10 cellular contexts compared by ENCODE assay signal in the genomic region with DNA sequence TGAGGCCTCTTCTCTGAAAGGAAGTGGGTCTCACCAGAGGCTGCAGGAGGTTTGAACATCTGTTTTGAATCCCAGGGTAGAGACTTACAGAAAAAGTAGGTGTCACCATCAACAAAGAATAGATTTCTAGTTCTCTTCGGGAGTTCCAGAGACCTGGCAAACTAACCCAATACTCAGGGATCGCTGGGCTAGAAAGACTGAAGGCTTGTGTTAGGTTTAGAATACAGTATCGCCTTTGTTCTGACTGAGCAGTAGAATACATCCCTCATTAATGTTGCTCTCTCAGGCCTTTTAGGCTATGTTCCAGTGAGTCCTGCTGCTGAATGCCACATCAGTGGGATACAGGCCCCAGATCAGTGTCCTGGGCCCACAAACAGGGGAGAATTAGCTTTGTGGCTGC. TPM values are rescaled to one million over a fixed set of nuclear protein-coding genes. Genes with fewer than 3 reads are reported as not detected.
DNase-seq lines count a peak whose midpoint lies in the region; ATAC-seq and TF ChIP-seq lines count a peak whose summit lies in the region.
"Had no signal": no experiment of that assay in that cellular context is flagged by ENCODE, and none has a peak within 500 bp of the region (broad histone marks: within the 10 kb centered on the region; RNA-seq: fewer than 3 reads in every experiment).

No MANE protein-coding gene starts in this region.

- H3K9me3 Mint-ChIP-seq in neural crest cell, result no peaks in the 10 kb centered on the region
- H3K9me3 Mint-ChIP-seq: activated T-helper 17 cell treated with anti-CD3 and anti-CD28 coated beads, Interleukin-2, amount 50 U/mL, for 72 hours had no signal

- H3K27me3 ChIP-seq in left ventricle myocardium inferior (ENCODE audit: low read depth), result no peaks in the 10 kb centered on the region
- H3K27me3 ChIP-seq in esophagus squamous epithelium, result no peaks in the 10 kb centered on the region

- intact Hi-C loops in left ventricle myocardium inferior (cut with micrococcal nuclease) (no loop called here), cardiac septum (cut with DNase I) (no loop called here), esophagus squamous epithelium (cut with DNase I) (no loop called here)

- H3K4me3 ChIP-seq in left ventricle myocardium inferior (no peak overlapping the region), esophagus squamous epithelium (no peak overlapping the region)

- H3K36me3 Mint-ChIP-seq in neural crest cell (ENCODE audit: low read depth), result no peaks in the 10 kb centered on the region

- H3K27ac ChIP-seq in left ventricle myocardium inferior (replicated peaks), result peak overlapping the region; percentile 85
- peak overlapping the region; percentile 4 to 83 (median 80) for H3K27ac ChIP-seq in esophagus squamous epithelium

- no peaks in the 10 kb centered on the region for H3K27me3 Mint-ChIP-seq in neural crest cell (ENCODE audit: low read depth)
- H3K27me3 Mint-ChIP-seq: activated T-helper 17 cell treated with anti-CD3 and anti-CD28 coated beads, Interleukin-2, amount 50 U/mL, for 72 hours had no signal

- TF ChIP-seq POLR2A in esophagus squamous epithelium (IDR thresholded peaks at IDR 0.05), result no peak

- DNase-seq in left ventricle myocardium inferior, result no peak
- no peak for DNase-seq in cardiac septum (ENCODE audit: low spot score)
- DNase-seq in esophagus squamous epithelium (lab: John Stamatoyannopoulos, UW), result no peak
- no peak for DNase-seq in neural crest cell (ENCODE audit: low read depth, low spot score)
- DNase-seq in T-helper 1 cell, result no peak
- DNase-seq in RKO (ENCODE audit: low spot score), result no peak
- DNase-seq: SHP77 had no signal

- H3K4me1 ChIP-seq in left ventricle myocardium inferior (peaks cover 76% of the 10 kb centered on the region), esophagus squamous epithelium (peaks cover 16 to 67% (median 50%) of the 10 kb centered on the region in 3 donors)

- H3K36me3 ChIP-seq in left ventricle myocardium inferior (no peaks in the 10 kb centered on the region), esophagus squamous epithelium (no peaks in the 10 kb centered on the region)

- no peak for ATAC-seq in HG02981 (IDR thresholded peaks at IDR 0.05; ENCODE audit: unreplicated experiment)
- ATAC-seq in HG03571 (IDR thresholded peaks at IDR 0.05; ENCODE audit: unreplicated experiment), result no peak
- ATAC-seq: activated T-helper 17 cell treated with anti-CD3 and anti-CD28 coated beads, Interleukin-2, amount 50 U/mL, for 72 hours had no signal

- 45 to 67% methylated on average over 3 of the region's 3 CpGs for WGBS in esophagus squamous epithelium, 2 donors

- TF ChIP-seq CTCF in left ventricle myocardium inferior (IDR thresholded peaks at IDR 0.05; ENCODE audit: borderline replicate concordance), result no peak
- TF ChIP-seq CTCF in esophagus squamous epithelium (IDR thresholded peaks at IDR 0.05), result no peak
- TF ChIP-seq CTCF in neural crest cell (conservative IDR thresholded peaks at IDR 0.05), result no peak

- peaks cover 40% of the 10 kb centered on the region for H3K4me1 Mint-ChIP-seq in neural crest cell
- H3K4me1 Mint-ChIP-seq: activated T-helper 17 cell treated with anti-CD3 and anti-CD28 coated beads, Interleukin-2, amount 50 U/mL, for 72 hours had no signal

- peak overlapping the region; percentile 11 for H3K4me3 Mint-ChIP-seq in neural crest cell
- H3K4me3 Mint-ChIP-seq: activated T-helper 17 cell treated with anti-CD3 and anti-CD28 coated beads, Interleukin-2, amount 50 U/mL, for 72 hours had no signal

- no peaks in the 10 kb centered on the region for H3K9me3 ChIP-seq in left ventricle myocardium inferior (replicated peaks)
- H3K9me3 ChIP-seq in esophagus squamous epithelium, result no peaks in the 10 kb centered on the region

- no peak overlapping the region for H3K27ac Mint-ChIP-seq in neural crest cell (ENCODE audit: unreplicated experiment)
- H3K27ac Mint-ChIP-seq: activated T-helper 17 cell treated with anti-CD3 and anti-CD28 coated beads, Interleukin-2, amount 50 U/mL, for 72 hours had no signal

RNA-seq across cellular contexts. Expression of a gene that starts 27.2 kb away (rescaled TPM):
- total RNA-seq in left ventricle myocardium inferior (27.5 TPM), cardiac septum (44.5 TPM), esophagus squamous epithelium (10 to 100 TPM in 1 of 4 donors, 1 to 10 TPM in 3; 5.1 to 16.0 (median 8.6) TPM), neural crest cell (17.4 and 20.1 TPM in 2 replicates)
